ENCODE assay signal across 35 cellular contexts in the genomic region with DNA sequence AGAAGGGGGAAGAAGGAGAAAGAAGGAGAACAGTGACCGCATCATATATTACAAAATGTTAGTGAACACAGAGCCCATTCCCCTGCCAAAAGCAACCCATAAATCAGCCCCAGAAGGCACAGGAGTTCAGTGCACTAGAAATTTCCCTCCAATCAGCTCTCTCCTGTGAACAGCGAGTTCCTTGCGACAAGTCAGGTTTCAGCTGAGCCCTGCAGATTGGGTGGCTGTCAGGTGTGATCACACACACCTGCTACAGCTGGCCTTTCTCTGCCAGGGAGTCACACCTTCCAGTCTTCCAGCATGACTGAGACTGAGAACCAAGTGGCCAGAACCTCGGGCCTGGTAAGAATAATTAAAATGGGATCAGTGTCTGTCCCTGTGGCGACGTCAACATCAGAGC.
"Had no signal": no experiment of that assay in that cellular context is flagged by ENCODE, and none has a peak within 500 bp of the region (broad histone marks: within the 10 kb centered on the region; RNA-seq: fewer than 3 reads in every experiment).

No MANE protein-coding gene starts in this region.

- H3K27ac Mint-ChIP-seq: activated B cell treated with CpG ODN at 0.5 μM for 24 hours; activated CD4-positive, alpha-beta memory T cell treated with anti-CD3 and anti-CD28 coated beads for 36 hours; activated CD4-positive, alpha-beta T cell treated with anti-CD3 and anti-CD28 coated beads, Interleukin-2, amount 10 ng/mL, durations not matched to agents 24 days and 14 days; activated CD8-positive, alpha-beta T cell treated with anti-CD3 and anti-CD28 coated beads for 36 hours; activated naive CD4-positive, alpha-beta T cell treated with anti-CD3 and anti-CD28 coated beads for 36 hours; activated naive CD8-positive, alpha-beta T cell treated with anti-CD3 and anti-CD28 coated beads for 36 hours; activated T-cell treated with anti-CD3 and anti-CD28 coated beads, Interleukin-2, amount 50 U/mL, for 72 hours; activated T-helper 1 cell treated with anti-CD3 and anti-CD28 coated beads, Interleukin-12 subunit alpha, Interleukin-12 subunit beta, Interleukin-2, Interleukin-4 antibody, amounts not matched to agents 30 ng/mL and 10 ng/mL and 1 ng/mL, durations not matched to agents 14 hours and 24 hours and 36 hours; activated T-helper 17 cell treated with anti-CD3 and anti-CD28 coated beads, Interleukin-2, amount 50 U/mL, for 72 hours; brain; T-helper 1 cell treated with Interleukin-12 subunit alpha and Interleukin-12 subunit beta and Interleukin-4 antibody, amounts not matched to agents 30 μg/mL and 1 μg/mL, for 36 hours; T-helper 2 cell treated with Interferon-gamma antibody and Interleukin-4, amounts not matched to agents 5 μg/mL and 100 μg/mL, for 36 hours had no signal

- H3K36me3 Mint-ChIP-seq: activated CD4-positive, alpha-beta memory T cell treated with anti-CD3 and anti-CD28 coated beads for 36 hours; activated naive CD8-positive, alpha-beta T cell treated with anti-CD3 and anti-CD28 coated beads for 36 hours; brain had no signal

- H3K27me3 ChIP-seq: adrenal gland, ascending aorta, cardiac muscle cell had no signal

- H3K9me3 ChIP-seq: adrenal gland, ascending aorta had no signal

- ATAC-seq: activated CD8-positive, alpha-beta T cell treated with anti-CD3 and anti-CD28 coated beads for 36 hours; activated naive CD4-positive, alpha-beta T cell treated with anti-CD3 and anti-CD28 coated beads, Interleukin-2, amount 50 U/mL, for 72 hours; activated T-cell treated with anti-CD3 and anti-CD28 coated beads, Interleukin-2, amount 50 U/mL, for 4 hours; activated T-cell treated with anti-CD3 and anti-CD28 coated beads, Interleukin-2, amount 50 U/mL, for 72 hours; activated T-helper 17 cell treated with anti-CD3 and anti-CD28 coated beads, Interleukin-2, amount 50 U/mL, for 72 hours had no signal

- H3K4me3 ChIP-seq: adrenal gland, ascending aorta, cardiac muscle cell had no signal

- H3K27me3 Mint-ChIP-seq: activated B cell treated with CpG ODN at 0.5 μM for 24 hours; activated CD4-positive, alpha-beta memory T cell treated with anti-CD3 and anti-CD28 coated beads for 36 hours; activated CD4-positive, alpha-beta T cell treated with anti-CD3 and anti-CD28 coated beads, Interleukin-2, amount 10 ng/mL, durations not matched to agents 24 days and 14 days; activated T-helper 17 cell treated with anti-CD3 and anti-CD28 coated beads, Interleukin-2, amount 50 U/mL, for 72 hours; central memory CD8-positive, alpha-beta T cell had no signal

- H3K4me1 ChIP-seq: adrenal gland had no signal

- H3K4me1 Mint-ChIP-seq: activated B cell treated with CpG ODN at 0.5 μM for 24 hours; activated CD4-positive, alpha-beta T cell treated with anti-CD3 and anti-CD28 coated beads, Interleukin-2, amount 10 ng/mL, durations not matched to agents 24 days and 14 days; activated naive CD8-positive, alpha-beta T cell treated with anti-CD3 and anti-CD28 coated beads for 36 hours; activated T-helper 17 cell treated with anti-CD3 and anti-CD28 coated beads, Interleukin-2, amount 50 U/mL, for 72 hours; central memory CD8-positive, alpha-beta T cell had no signal

- DNase-seq: activated B cell treated with CpG ODN at 0.5 μM for 24 hours; activated CD4-positive, alpha-beta memory T cell treated with anti-CD3 and anti-CD28 coated beads for 36 hours; activated CD4-positive, alpha-beta T cell treated with anti-CD3 and anti-CD28 coated beads for 4 hours; activated CD4-positive, alpha-beta T cell treated with anti-CD3 and anti-CD28 coated beads, Interleukin-2, amount 10 ng/mL, durations not matched to agents 24 days and 14 days; activated CD4-positive, alpha-beta T cell treated with anti-CD3 and anti-CD28 coated beads, Interleukin-2, amount 50 U/mL, for 1 hour; activated CD4-positive, alpha-beta T cell treated with anti-CD3 and anti-CD28 coated beads, Interleukin-2, amount 50 U/mL, for 4 hours; activated CD4-positive, CD25-positive, alpha-beta regulatory T cell treated with anti-CD3 and anti-CD28 coated beads, Interleukin-2, amount 50 U/mL, for 72 hours; activated CD8-positive, alpha-beta memory T cell treated with anti-CD3 and anti-CD28 coated beads, Interleukin-2, amount 50 U/mL, for 4 hours; activated CD8-positive, alpha-beta T cell treated with anti-CD3 and anti-CD28 coated beads for 36 hours; activated effector memory CD4-positive, alpha-beta T cell treated with anti-CD3 and anti-CD28 coated beads, Interleukin-2, amount 50 U/mL, for 16 hours; activated gamma-delta T cell treated with Interleukin-2 at 50 U/mL for 16 hours; activated naive CD4-positive, alpha-beta T cell; activated naive CD4-positive, alpha-beta T cell treated with anti-CD3 and anti-CD28 coated beads for 36 hours; activated naive CD4-positive, alpha-beta T cell treated with anti-CD3 and anti-CD28 coated beads, Interleukin-2, amount 50 U/mL, for 16 hours; activated naive CD8-positive, alpha-beta T cell treated with anti-CD3 and anti-CD28 coated beads for 36 hours; activated T-cell treated with anti-CD3 and anti-CD28 coated beads for 4 hours; activated T-cell treated with anti-CD3 and anti-CD28 coated beads, Interleukin-2, amount 50 U/mL, for 1 hour; activated T-cell treated with anti-CD3 and anti-CD28 coated beads, Interleukin-2, amount 50 U/mL, for 4 hours; activated T-cell treated with anti-CD3 and anti-CD28 coated beads, Interleukin-2, amount 50 U/mL, for 72 hours; adrenal gland; amniotic stem cell; caudate nucleus; cerebellar nuclear complex; T-helper 2 cell; T-helper 9 cell had no signal

- H3K4me3 Mint-ChIP-seq: activated B cell treated with CpG ODN at 0.5 μM for 24 hours; activated CD4-positive, alpha-beta memory T cell treated with anti-CD3 and anti-CD28 coated beads for 36 hours; activated CD4-positive, alpha-beta T cell treated with anti-CD3 and anti-CD28 coated beads, Interleukin-2, amount 10 ng/mL, durations not matched to agents 24 days and 14 days; activated CD8-positive, alpha-beta T cell treated with anti-CD3 and anti-CD28 coated beads for 36 hours; activated naive CD4-positive, alpha-beta T cell treated with anti-CD3 and anti-CD28 coated beads for 36 hours; activated naive CD8-positive, alpha-beta T cell treated with anti-CD3 and anti-CD28 coated beads for 36 hours; activated T-cell treated with anti-CD3 and anti-CD28 coated beads, Interleukin-2, amount 50 U/mL, for 4 hours; activated T-cell treated with anti-CD3 and anti-CD28 coated beads, Interleukin-2, amount 50 U/mL, for 72 hours; activated T-helper 1 cell treated with anti-CD3 and anti-CD28 coated beads, Interleukin-12 subunit alpha, Interleukin-12 subunit beta, Interleukin-2, Interleukin-4 antibody, amounts not matched to agents 30 ng/mL and 10 ng/mL and 1 ng/mL, durations not matched to agents 14 hours and 24 hours and 36 hours; activated T-helper 17 cell treated with anti-CD3 and anti-CD28 coated beads, Interleukin-2, amount 50 U/mL, for 72 hours; brain; central memory CD8-positive, alpha-beta T cell; T-helper 1 cell treated with Interleukin-12 subunit alpha and Interleukin-12 subunit beta and Interleukin-4 antibody, amounts not matched to agents 30 μg/mL and 1 μg/mL, for 36 hours; T-helper 2 cell treated with Interferon-gamma antibody and Interleukin-4, amounts not matched to agents 5 μg/mL and 100 μg/mL, for 36 hours had no signal

- H3K9me3 Mint-ChIP-seq: activated CD4-positive, alpha-beta memory T cell treated with anti-CD3 and anti-CD28 coated beads for 36 hours; activated CD4-positive, alpha-beta T cell treated with anti-CD3 and anti-CD28 coated beads, Interleukin-2, amount 10 ng/mL, durations not matched to agents 24 days and 14 days; T-helper 2 cell treated with Interferon-gamma antibody and Interleukin-4, amounts not matched to agents 5 μg/mL and 100 μg/mL, for 36 hours had no signal

- H3K36me3 ChIP-seq: adrenal gland, ascending aorta, cardiac muscle cell had no signal

- H3K27ac ChIP-seq: adrenal gland, cardiac muscle cell, VCaP had no signal
